Comparison of ENCODE assay signal across 21 cellular contexts in the genomic region with DNA sequence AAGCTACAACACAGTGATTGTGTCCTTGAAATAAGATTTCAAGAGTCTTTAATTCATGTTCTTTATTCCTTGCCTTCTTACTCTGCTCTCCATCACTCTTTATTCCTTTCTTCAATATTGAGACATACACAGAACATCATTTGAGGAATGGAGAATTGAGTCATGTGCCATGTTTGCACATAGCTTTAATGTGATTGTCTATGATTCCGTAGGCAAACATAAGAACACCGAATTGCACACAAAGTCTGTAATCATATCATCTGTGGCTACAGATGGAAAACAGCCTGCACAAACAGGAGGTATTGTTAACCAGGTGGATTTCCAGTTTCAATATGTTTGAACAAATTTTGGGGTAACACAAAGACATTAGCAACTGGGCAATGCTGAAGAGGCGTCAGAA.
DNase-seq lines count a peak whose midpoint lies in the region; ATAC-seq and TF ChIP-seq lines count a peak whose summit lies in the region.
"Had no signal": no experiment of that assay in that cellular context is flagged by ENCODE, and none has a peak within 500 bp of the region (broad histone marks: within the 10 kb centered on the region; RNA-seq: fewer than 3 reads in every experiment).

No MANE protein-coding gene starts in this region.

- H3K4me3 Mint-ChIP-seq in activated CD8-positive, alpha-beta T cell treated with anti-CD3 and anti-CD28 coated beads, Interleukin-2, amount 10 ng/mL, durations not matched to agents 7 days and 5 days = no peak overlapping the region
- H3K4me3 Mint-ChIP-seq: activated CD4-positive, alpha-beta memory T cell treated with anti-CD3 and anti-CD28 coated beads, Interleukin-2, amount 10 ng/mL, durations not matched to agents 7 days and 5 days; activated naive CD8-positive, alpha-beta T cell treated with anti-CD3 and anti-CD28 coated beads for 36 hours; dendritic cell treated with granulocyte-macrophage colony-stimulating factor and Interleukin-4, amounts not matched to agents 40 ng/mL and 50 ng/mL, for 4 days had no signal

- dilution Hi-C loops in IMR-90 (cut with HindIII; ENCODE audit: low sequenced_read_pairs, unreplicated experiment) = no loop called here

- H3K27ac Mint-ChIP-seq in activated CD8-positive, alpha-beta T cell treated with anti-CD3 and anti-CD28 coated beads, Interleukin-2, amount 10 ng/mL, durations not matched to agents 7 days and 5 days = no peak overlapping the region
- H3K27ac Mint-ChIP-seq: activated CD4-positive, alpha-beta memory T cell treated with anti-CD3 and anti-CD28 coated beads, Interleukin-2, amount 10 ng/mL, durations not matched to agents 7 days and 5 days; activated naive CD8-positive, alpha-beta T cell treated with anti-CD3 and anti-CD28 coated beads for 36 hours; dendritic cell treated with granulocyte-macrophage colony-stimulating factor and Interleukin-4, amounts not matched to agents 40 ng/mL and 50 ng/mL, for 4 days; stimulated activated naive B cell treated with anti-CD40 and anti-IgM and Interleukin-4, amounts not matched to agents 10 μg/mL and 1 μg/mL and 100 μg/mL, for 72 hours had no signal

- H3K9me3 ChIP-seq in IMR-90 (ENCODE audit: control insufficient read depth, insufficient read depth, low read length) (no peaks in the 10 kb centered on the region), HAP-1 (no peaks in the 10 kb centered on the region), thyroid gland (no peaks in the 10 kb centered on the region)
- H3K9me3 ChIP-seq: BLaER1, transverse colon had no signal

- POLR2A ChIA-PET in IMR-90 (lab: Charles Lee; ENCODE audit: unreplicated experiment) = no interaction called here
- POLR2A ChIA-PET in activated CD8-positive, alpha-beta T cell treated with anti-CD3 and anti-CD28 coated beads, Interleukin-2, amount 10 ng/mL, durations not matched to agents 7 days and 5 days (lab: Charles Lee) = no interaction called here

- H3K4me1 ChIP-seq in IMR-90 (ENCODE audit: control insufficient read depth, insufficient read depth, low read length) = peaks cover 3% of the 10 kb centered on the region
- peaks cover 13% of the 10 kb centered on the region for H3K4me1 ChIP-seq in HAP-1
- peaks cover 0 to 9% of the 10 kb centered on the region in 2 donors for H3K4me1 ChIP-seq in thyroid gland

- H3K4ac ChIP-seq in IMR-90 (ENCODE audit: low read depth, low read length) = peak overlapping the region; percentile 33; the same call in 1 of the 2 replicates

- BruUV-seq in IMR-90 (replicated peaks; lab: Mats Ljungman, UMichigan) = no TSS peak

- peaks cover 23% of the 10 kb centered on the region for H3K4me1 Mint-ChIP-seq in activated CD8-positive, alpha-beta T cell treated with anti-CD3 and anti-CD28 coated beads, Interleukin-2, amount 10 ng/mL, durations not matched to agents 7 days and 5 days (ENCODE audit: low read depth)

- no peak overlapping the region for H3K14ac ChIP-seq in IMR-90 (replicated peaks; ENCODE audit: low read depth, low read length)

- H3K79me1 ChIP-seq in IMR-90 (ENCODE audit: low read depth in 1 of 2, low read length in 2 of 2) = no peaks in the 10 kb centered on the region

- CTCF ChIA-PET in IMR-90 (lab: Yijun Ruan, JAX) = interaction anchor here (1.1 kb wide), 1 partner anchor 12 kb away, joined by 3 read pairs; no protein-coding TSS in a partner anchor
- CTCF ChIA-PET in activated CD8-positive, alpha-beta T cell treated with anti-CD3 and anti-CD28 coated beads, Interleukin-2, amount 10 ng/mL, durations not matched to agents 7 days and 5 days (lab: Charles Lee) = no interaction called here

- ATAC-seq in IMR-90 (ENCODE audit: low read depth) = no peak
- ATAC-seq in activated CD8-positive, alpha-beta T cell treated with anti-CD3 and anti-CD28 coated beads, Interleukin-2, amount 10 ng/mL, durations not matched to agents 7 days and 5 days = no peak
- ATAC-seq: HCT116; stimulated activated naive B cell treated with anti-CD40 and anti-IgM and Interleukin-4, amounts not matched to agents 10 μg/mL and 1 μg/mL and 100 μg/mL, for 72 hours had no signal

- H3K4me3 ChIP-seq in IMR-90 (ENCODE audit: insufficient read depth, low read depth, low read length) (no peak overlapping the region), epithelial cell of esophagus (ENCODE audit: low read length) (no peak overlapping the region), HAP-1 (no peak overlapping the region), thyroid gland (replicated peaks in 1 of 3) (no peak overlapping the region)
- H3K4me3 ChIP-seq: transverse colon had no signal

- peaks cover 4% of the 10 kb centered on the region for H3K9me1 ChIP-seq in IMR-90 (ENCODE audit: insufficient read depth, low read length)

- peak overlapping the region; percentile 43; the same call in 1 of the 2 replicates for H4K91ac ChIP-seq in IMR-90 (ENCODE audit: insufficient read depth, low read depth, low read length)

- TF ChIP-seq RAD21 in IMR-90 (IDR thresholded peaks at IDR 0.05; ENCODE audit: low read length) = no peak

- no peak overlapping the region for H2BK5ac ChIP-seq in IMR-90 (ENCODE audit: low read depth, low read length, poor library complexity, severe bottlenecking)

- H3K36me3 Mint-ChIP-seq in activated CD8-positive, alpha-beta T cell treated with anti-CD3 and anti-CD28 coated beads, Interleukin-2, amount 10 ng/mL, durations not matched to agents 7 days and 5 days (ENCODE audit: low read depth) = no peaks in the 10 kb centered on the region
- H3K36me3 Mint-ChIP-seq: activated naive CD8-positive, alpha-beta T cell treated with anti-CD3 and anti-CD28 coated beads for 36 hours; stimulated activated naive B cell treated with anti-CD40 and anti-IgM and Interleukin-4, amounts not matched to agents 10 μg/mL and 1 μg/mL and 100 μg/mL, for 72 hours had no signal

- no peak overlapping the region for H3K4me2 ChIP-seq in IMR-90 (ENCODE audit: low read depth, low read length)

- H2AK5ac ChIP-seq in IMR-90 (ENCODE audit: low read depth, low read length) = peak overlapping the region; percentile 41; the same call in 1 of the 2 replicates

- peak overlapping the region in 1 of 2 experiments; percentile 10 for H4K8ac ChIP-seq in IMR-90 (ENCODE audit: low read depth in 2 of 2, low read length in 2 of 2)

- no peak overlapping the region for H2AFZ ChIP-seq in IMR-90 (replicated peaks; ENCODE audit: low read length, poor library complexity)

- H3K23ac ChIP-seq in IMR-90 (ENCODE audit: low read depth, low read length) = no peak overlapping the region

- H3K9me3 Mint-ChIP-seq in activated CD8-positive, alpha-beta T cell treated with anti-CD3 and anti-CD28 coated beads, Interleukin-2, amount 10 ng/mL, durations not matched to agents 7 days and 5 days (ENCODE audit: insufficient read depth) = no peaks in the 10 kb centered on the region
- H3K9me3 Mint-ChIP-seq: activated CD4-positive, alpha-beta memory T cell treated with anti-CD3 and anti-CD28 coated beads, Interleukin-2, amount 10 ng/mL, durations not matched to agents 7 days and 5 days; activated naive CD8-positive, alpha-beta T cell treated with anti-CD3 and anti-CD28 coated beads for 36 hours; dendritic cell treated with granulocyte-macrophage colony-stimulating factor and Interleukin-4, amounts not matched to agents 40 ng/mL and 50 ng/mL, for 4 days; neural crest cell; stimulated activated naive B cell treated with anti-CD40 and anti-IgM and Interleukin-4, amounts not matched to agents 10 μg/mL and 1 μg/mL and 100 μg/mL, for 72 hours had no signal

- peak overlapping the region; percentile 18; the same call in 2 of the 3 replicates for H2BK15ac ChIP-seq in IMR-90 (ENCODE audit: low read depth, low read length)

- peak overlapping the region; percentile 77 for H2BK20ac ChIP-seq in IMR-90 (ENCODE audit: low read depth, low read length)

- in situ Hi-C loops in IMR-90 (cut with MboI; ENCODE audit: low sequenced_read_pairs) (no loop called here), HAP-1 (cut with MboI; ENCODE audit: low sequenced_read_pairs) (no loop called here)

- no peaks in the 10 kb centered on the region for H3K36me3 ChIP-seq in IMR-90 (ENCODE audit: control insufficient read depth, insufficient read depth, low read length)
- H3K36me3 ChIP-seq in HAP-1 (replicated peaks) = no peaks in the 10 kb centered on the region
- no peaks in the 10 kb centered on the region for H3K36me3 ChIP-seq in thyroid gland
- H3K36me3 ChIP-seq: BLaER1, brain microvascular endothelial cell, transverse colon had no signal

- no CpG with 5 or more reads among the region's 3 CpGs for WGBS in IMR-90 (ENCODE audit: extremely low coverage in 2 of 2, insufficient read length in 1 of 2), 2 experiments
- WGBS in thyroid gland, 2 donors = 73 to 94% methylated on average over 3 of the region's 3 CpGs

- H3K27me3 Mint-ChIP-seq in activated CD8-positive, alpha-beta T cell treated with anti-CD3 and anti-CD28 coated beads, Interleukin-2, amount 10 ng/mL, durations not matched to agents 7 days and 5 days (ENCODE audit: low read depth) = no peaks in the 10 kb centered on the region
- H3K27me3 Mint-ChIP-seq: activated naive CD8-positive, alpha-beta T cell treated with anti-CD3 and anti-CD28 coated beads for 36 hours; dendritic cell treated with granulocyte-macrophage colony-stimulating factor and Interleukin-4, amounts not matched to agents 40 ng/mL and 50 ng/mL, for 4 days; stimulated activated naive B cell treated with anti-CD40 and anti-IgM and Interleukin-4, amounts not matched to agents 10 μg/mL and 1 μg/mL and 100 μg/mL, for 72 hours had no signal

- no peak overlapping the region for H3K56ac ChIP-seq in IMR-90 (ENCODE audit: extremely low read depth, insufficient read depth, low read length)

- no peak overlapping the region for H2AK9ac ChIP-seq in IMR-90 (replicated peaks; ENCODE audit: low read depth, low read length, poor library complexity)

- DNase-seq in DMS153 (lab: John Stamatoyannopoulos, UW) (peak; percentile 79), IMR-90 (no peak), NCI-H748 treated with DMSO at 0.1 percent for 48 hours (lab: John Stamatoyannopoulos, UW) (peak; percentile 85), epithelial cell of esophagus (ENCODE audit: low read depth) (peak; percentile 44), HAP-1 (ENCODE audit: low spot score in 2 of 2) (no peak), thyroid gland (no peak)
- no peak for DNase-seq in activated CD8-positive, alpha-beta T cell treated with anti-CD3 and anti-CD28 coated beads, Interleukin-2, amount 10 ng/mL, durations not matched to agents 7 days and 5 days
- DNase-seq: activated CD4-positive, alpha-beta memory T cell treated with anti-CD3 and anti-CD28 coated beads, Interleukin-2, amount 10 ng/mL, durations not matched to agents 7 days and 5 days; activated naive CD8-positive, alpha-beta T cell treated with anti-CD3 and anti-CD28 coated beads for 36 hours; activated T-cell treated with anti-CD3 and anti-CD28 coated beads, Interleukin-2, amount 50 U/mL, for 48 hours; brain microvascular endothelial cell; NCI-H226; OCI-M1; stimulated activated CD4-positive, alpha-beta T cell treated with anti-CD3 and anti-CD28 coated beads, Interleukin-15, amount 100 ng/mL, for 24 hours; stimulated activated naive B cell treated with anti-CD40 and anti-IgM and Interleukin-4, amounts not matched to agents 10 μg/mL and 1 μg/mL and 100 μg/mL, for 72 hours; transverse colon had no signal

- H2BK120ac ChIP-seq in IMR-90 (ENCODE audit: low read depth, low read length) = peak overlapping the region; percentile 31

- TF ChIP-seq CTCF in IMR-90 (conservative IDR thresholded peaks at IDR 0.05; ENCODE audit: low read depth, low read length) (no peak), epithelial cell of esophagus (IDR thresholded peaks at IDR 0.05; ENCODE audit: insufficient read depth, low read depth, low read length, missing control alignments) (no peak), thyroid gland (IDR thresholded peaks at IDR 0.05) (no peak)

- H4K20me1 ChIP-seq in IMR-90 (ENCODE audit: insufficient read depth, low read length) = no peaks in the 10 kb centered on the region
- H4K20me1 ChIP-seq: BLaER1 had no signal

- H3K9ac ChIP-seq in IMR-90 (ENCODE audit: low read depth, low read length) = no peak overlapping the region
- H3K9ac ChIP-seq: BLaER1 had no signal

- H3K27me3 ChIP-seq in IMR-90 (ENCODE audit: control insufficient read depth, insufficient read depth, low read length) = no peaks in the 10 kb centered on the region
- no peaks in the 10 kb centered on the region for H3K27me3 ChIP-seq in HAP-1 (ENCODE audit: low read depth)
- H3K27me3 ChIP-seq in thyroid gland = no peaks in the 10 kb centered on the region
- H3K27me3 ChIP-seq: BLaER1, brain microvascular endothelial cell, transverse colon had no signal

- peak overlapping the region; percentile 6; the same call in 1 of the 2 replicates for H3K18ac ChIP-seq in IMR-90 (ENCODE audit: low read depth, low read length)

- peak overlapping the region; percentile 0; the same call in 1 of the 2 replicates for H4K5ac ChIP-seq in IMR-90 (ENCODE audit: low read depth, low read length)

- intact Hi-C loops in IMR-90 (cut with micrococcal nuclease) (loop anchor here (5.0 to 10.0 kb wide), 4 partner anchors 109 to 1219 kb away; no protein-coding TSS in a partner anchor), thyroid gland (cut with DNase I) (no loop called here)

- H3K27ac ChIP-seq in IMR-90 (ENCODE audit: insufficient read depth, low read length) (no peak overlapping the region), thyroid gland (no peak overlapping the region)
- H3K27ac ChIP-seq: BLaER1, brain microvascular endothelial cell, epithelial cell of prostate, transverse colon had no signal

- no peak for TF ChIP-seq POLR2A in IMR-90 (IDR thresholded peaks at IDR 0.05; ENCODE audit: low read depth, low read length)
- no peak for TF ChIP-seq POLR2A in thyroid gland (IDR thresholded peaks at IDR 0.05)

Comparison
In these comparisons a context has a peak if more than half of its experiments do, and no peak if none do; other contexts are left out.
1. DNase-seq: peak in DMS153 (single experiment), NCI-H748 treated with DMSO at 0.1 percent for 48 hours (single experiment) and epithelial cell of esophagus (single experiment); none in IMR-90 (single experiment), activated CD8-positive, alpha-beta T cell treated with anti-CD3 and anti-CD28 coated beads, Interleukin-2, amount 10 ng/mL, durations not matched to agents 7 days and 5 days (single experiment), HAP-1 (0 of 2) and thyroid gland (0 of 2).